19 cellular contexts compared by ENCODE assay signal in genomic region chr13:33105387-33106005, GRCh38.
DNase-seq lines count a peak whose midpoint lies in the region; ATAC-seq and TF ChIP-seq lines count a peak whose summit lies in the region.
"Had no signal": no experiment of that assay in that cellular context is flagged by ENCODE, and none has a peak within 500 bp of the region (broad histone marks: within the 10 kb centered on the region; RNA-seq: fewer than 3 reads in every experiment).

No MANE protein-coding gene starts in this region.

- H3K4me1 ChIP-seq in IMR-90 (ENCODE audit: control insufficient read depth, insufficient read depth, low read length): peaks cover 30% of the 10 kb centered on the region
- H3K4me1 ChIP-seq in left lung: peaks cover 8 to 13% of the 10 kb centered on the region in 2 donors
- H3K4me1 ChIP-seq in stomach smooth muscle (ENCODE audit: control insufficient read depth, insufficient read depth, low read length): peaks cover 37% of the 10 kb centered on the region
- H3K4me1 ChIP-seq: BE2C had no signal

- ATAC-seq in IMR-90 (ENCODE audit: low read depth): no peak
- peak; percentile 67 for ATAC-seq in left lung
- ATAC-seq in HG03520 (IDR thresholded peaks at IDR 0.05; ENCODE audit: unreplicated experiment): no peak
- no peak for ATAC-seq in GM18870 (IDR thresholded peaks at IDR 0.05; ENCODE audit: unreplicated experiment)

- no peak overlapping the region for H2BK120ac ChIP-seq in IMR-90 (ENCODE audit: low read depth, low read length)

- H3K79me1 ChIP-seq in IMR-90 (ENCODE audit: low read depth in 1 of 2, low read length in 2 of 2): peaks cover 12 to 39% of the 10 kb centered on the region in 2 experiments

- H3K23ac ChIP-seq in IMR-90 (ENCODE audit: low read depth, low read length): no peak overlapping the region

- 0 out of 2 replicates have a peak overlapping the region, but pooled peaks have one; percentile 8 for H3K4ac ChIP-seq in IMR-90 (ENCODE audit: low read depth, low read length)

- no peak overlapping the region for H2AFZ ChIP-seq in IMR-90 (replicated peaks; ENCODE audit: low read length, poor library complexity)

- no peak overlapping the region for H4K5ac ChIP-seq in IMR-90 (ENCODE audit: low read depth, low read length)

- WGBS in IMR-90 (ENCODE audit: extremely low coverage in 2 of 2, insufficient read length in 1 of 2), 2 experiments: 76% methylated on average over 6 of the region's 9 CpGs; no CpG with 5 or more reads in 1 of the 2 experiments

- H3K9ac ChIP-seq in IMR-90 (ENCODE audit: low read depth, low read length): no peak overlapping the region
- H3K9ac ChIP-seq in stomach smooth muscle (ENCODE audit: low read length in 2 of 2): no peak overlapping the region

- DNase-seq in IMR-90 (no peak), SKM-1 treated with dmso at 0.1 percent for 144 hours (lab: John Stamatoyannopoulos, UW; ENCODE audit: unreplicated experiment) (peak; percentile 35), left lung (no peak), T-helper 2 cell (no peak)
- DNase-seq: activated CD4-positive, CD25-positive, alpha-beta regulatory T cell treated with anti-CD3 and anti-CD28 coated beads, Interleukin-2, amount 50 U/mL, for 72 hours; activated CD8-positive, alpha-beta memory T cell treated with anti-CD3 and anti-CD28 coated beads, Interleukin-2, amount 50 U/mL, for 48 hours; BE2C; DMS79; HCEC 1CT; islet precursor cell; NCI-H2029; NCI-H526 treated with DMSO at 0.1 percent for 48 hours; ovary; spleen had no signal

- BruUV-seq in IMR-90 (replicated peaks; lab: Mats Ljungman, UMichigan): no TSS peak

- peaks cover 47% of the 10 kb centered on the region for H3K36me3 ChIP-seq in IMR-90 (ENCODE audit: control insufficient read depth, insufficient read depth, low read length)
- peaks cover 0 to 66% of the 10 kb centered on the region in 2 donors for H3K36me3 ChIP-seq in left lung
- peaks cover 34 to 37% of the 10 kb centered on the region in 2 donors for H3K36me3 ChIP-seq in stomach smooth muscle (ENCODE audit: control insufficient read depth in 2 of 2, insufficient read depth in 2 of 2, low read length in 2 of 2)
- H3K36me3 ChIP-seq: ovary had no signal

- intact Hi-C loops in IMR-90 (cut with micrococcal nuclease): loop anchor here (5.0 kb wide), 2 partner anchors 437 to 458 kb away; no protein-coding TSS in a partner anchor
- intact Hi-C loops in left lung (cut with DNase I): no loop called here

- no peak overlapping the region for H4K8ac ChIP-seq in IMR-90 (ENCODE audit: low read depth in 2 of 2, low read length in 2 of 2)

- no peak overlapping the region for H2BK20ac ChIP-seq in IMR-90 (ENCODE audit: low read depth, low read length)

- no peak overlapping the region for H3K18ac ChIP-seq in IMR-90 (ENCODE audit: low read depth, low read length)

- H4K91ac ChIP-seq in IMR-90 (ENCODE audit: insufficient read depth, low read depth, low read length): no peak overlapping the region

- H3K27ac ChIP-seq in IMR-90 (ENCODE audit: insufficient read depth, low read length): no peak overlapping the region
- H3K27ac ChIP-seq in left lung: peak overlapping the region in 1 of 2 donors; percentile 34
- H3K27ac ChIP-seq in stomach smooth muscle (ENCODE audit: low read length): peak overlapping the region; percentile 78
- H3K27ac ChIP-seq: epithelial cell of prostate, ovary had no signal

- no peak overlapping the region for H3K56ac ChIP-seq in IMR-90 (ENCODE audit: extremely low read depth, insufficient read depth, low read length)

- POLR2A ChIA-PET in IMR-90 (lab: Charles Lee; ENCODE audit: unreplicated experiment): interaction anchor here (0.6 kb wide), 1 partner anchor 71 kb away, joined by 3 read pairs; no protein-coding TSS in a partner anchor

- no peak overlapping the region for H2BK5ac ChIP-seq in IMR-90 (ENCODE audit: low read depth, low read length, poor library complexity, severe bottlenecking)

- peaks cover 33% of the 10 kb centered on the region for H3K9me1 ChIP-seq in IMR-90 (ENCODE audit: insufficient read depth, low read length)

- dilution Hi-C loops in IMR-90 (cut with HindIII; ENCODE audit: low sequenced_read_pairs, unreplicated experiment): no loop called here

- TF ChIP-seq RAD21 in IMR-90 (IDR thresholded peaks at IDR 0.05; ENCODE audit: low read length): no peak

- peaks cover 11% of the 10 kb centered on the region; the same call in 1 of the 2 replicates for H4K20me1 ChIP-seq in IMR-90 (ENCODE audit: insufficient read depth, low read length)

- H3K4me3 ChIP-seq in IMR-90 (ENCODE audit: insufficient read depth, low read depth, low read length) (no peak overlapping the region), left lung (no peak overlapping the region), stomach smooth muscle (ENCODE audit: low read length in 2 of 2) (no peak overlapping the region)
- H3K4me3 ChIP-seq: coronary artery, ovary, spleen had no signal

- 0 out of 2 replicates have a peak overlapping the region, but pooled peaks have one; percentile 38 for H2AK5ac ChIP-seq in IMR-90 (ENCODE audit: low read depth, low read length)

- no peaks in the 10 kb centered on the region for H3K9me3 ChIP-seq in IMR-90 (ENCODE audit: control insufficient read depth, insufficient read depth, low read length)
- no peaks in the 10 kb centered on the region for H3K9me3 ChIP-seq in left lung
- no peaks in the 10 kb centered on the region for H3K9me3 ChIP-seq in stomach smooth muscle (ENCODE audit: control insufficient read depth in 2 of 2, low read length in 2 of 2)
- H3K9me3 ChIP-seq: BE2C, ovary, spleen had no signal

- no peak for TF ChIP-seq POLR2A in IMR-90 (IDR thresholded peaks at IDR 0.05; ENCODE audit: low read depth, low read length)

- in situ Hi-C loops in IMR-90 (cut with MboI; ENCODE audit: low sequenced_read_pairs): no loop called here

- no peak overlapping the region; the same call in 2 of the 3 replicates for H2BK15ac ChIP-seq in IMR-90 (ENCODE audit: low read depth, low read length)

- no peak overlapping the region for H3K14ac ChIP-seq in IMR-90 (replicated peaks; ENCODE audit: low read depth, low read length)

- no peak overlapping the region for H3K4me2 ChIP-seq in IMR-90 (ENCODE audit: low read depth, low read length)

- CTCF ChIA-PET in IMR-90 (lab: Yijun Ruan, JAX): no interaction called here

- H3K27me3 ChIP-seq in IMR-90 (ENCODE audit: control insufficient read depth, insufficient read depth, low read length): no peaks in the 10 kb centered on the region
- no peaks in the 10 kb centered on the region for H3K27me3 ChIP-seq in left lung
- no peaks in the 10 kb centered on the region for H3K27me3 ChIP-seq in stomach smooth muscle (ENCODE audit: control insufficient read depth in 1 of 2, insufficient read depth in 2 of 2, low read length in 2 of 2)
- H3K27me3 ChIP-seq: BE2C, ovary, spleen had no signal

- no peak overlapping the region for H2AK9ac ChIP-seq in IMR-90 (replicated peaks; ENCODE audit: low read depth, low read length, poor library complexity)

- no peak for TF ChIP-seq CTCF in IMR-90 (conservative IDR thresholded peaks at IDR 0.05; ENCODE audit: low read depth, low read length)
- no peak for TF ChIP-seq CTCF in left lung (IDR thresholded peaks at IDR 0.05)

TF ChIP-seq in IMR-90, 13 proteins besides CTCF, POLR2A, EP300 and RAD21:
- TF ChIP-seq SMC3 (IDR thresholded peaks at IDR 0.05; ENCODE audit: low read depth, low read length) (no peak), MAFK (IDR thresholded peaks at IDR 0.05; ENCODE audit: low read depth, low read length) (no peak), RCOR1 (IDR thresholded peaks at IDR 0.05; ENCODE audit: insufficient replicate concordance, low read length) (no peak), NFE2L2 (IDR thresholded peaks at IDR 0.05; ENCODE audit: low read depth, low read length) (no peak), ELK1 (IDR thresholded peaks at IDR 0.05; ENCODE audit: borderline replicate concordance, low read depth, low read length) (no peak), RFX5 (IDR thresholded peaks at IDR 0.05; ENCODE audit: low read depth, low read length) (no peak), MAZ (IDR thresholded peaks at IDR 0.05; ENCODE audit: borderline replicate concordance, low read depth, low read length) (no peak), BHLHE40 (IDR thresholded peaks at IDR 0.05; ENCODE audit: low read depth, low read length) (no peak), FOS (IDR thresholded peaks at IDR 0.05; ENCODE audit: low read depth, low read length) (no peak), MXI1 (IDR thresholded peaks at IDR 0.05; ENCODE audit: borderline replicate concordance, low read depth, low read length) (no peak), CHD1 (IDR thresholded peaks at IDR 0.05; ENCODE audit: low read depth, low read length) (no peak), CEBPB (IDR thresholded peaks at IDR 0.05; ENCODE audit: low read depth, low read length) (no peak), USF2 (IDR thresholded peaks at IDR 0.05; ENCODE audit: low read depth, low read length) (no peak)
